In genomic region chr9:125548141-125548540, GRCh38 we compare ENCODE assay signal across 18 cellular contexts.
A peak's percentile ranks its signal among the peaks of the same experiment; 100 is the strongest.
DNase-seq lines count a peak whose midpoint lies in the region; ATAC-seq, FAIRE-seq and TF ChIP-seq lines count a peak whose summit lies in the region.
"Had no signal": no experiment of that assay in that cellular context is flagged by ENCODE, and none has a peak within 500 bp of the region (broad histone marks: within the 10 kb centered on the region; RNA-seq: fewer than 3 reads in every experiment).

No MANE protein-coding gene starts in this region.

- no peaks in the 10 kb centered on the region for H3K9me3 Mint-ChIP-seq in chondrocyte (ENCODE audit: low read depth)
- H3K9me3 Mint-ChIP-seq in neural progenitor cell, result no peaks in the 10 kb centered on the region

- H3K4me1 Mint-ChIP-seq in chondrocyte (ENCODE audit: low read depth), result peaks cover 71% of the 10 kb centered on the region
- H3K4me1 Mint-ChIP-seq in neural progenitor cell, result peaks cover 28% of the 10 kb centered on the region

- H3K4me1 ChIP-seq in HEK293 (ENCODE audit: control insufficient read depth, insufficient read depth, low read length), result peaks cover 24% of the 10 kb centered on the region
- peaks cover 20% of the 10 kb centered on the region for H3K4me1 ChIP-seq in neural progenitor cell
- peaks cover 9 to 12% of the 10 kb centered on the region in 2 donors for H3K4me1 ChIP-seq in kidney (ENCODE audit: control insufficient read depth in 1 of 2, insufficient read depth in 1 of 2, low read depth in 1 of 2, low read length in 2 of 2)

- H3K36me3 ChIP-seq in HEK293 (ENCODE audit: control insufficient read depth in 2 of 2, insufficient read depth in 1 of 2, low read length in 2 of 2) (no peaks in the 10 kb centered on the region), neural progenitor cell (no peaks in the 10 kb centered on the region), kidney (ENCODE audit: control insufficient read depth in 1 of 2, insufficient read depth in 2 of 2, low read length in 2 of 2) (peaks cover 0 to 2% of the 10 kb centered on the region in 2 donors)

- H3K27me3 Mint-ChIP-seq in chondrocyte (ENCODE audit: low read depth), result no peaks in the 10 kb centered on the region
- H3K27me3 Mint-ChIP-seq in neural progenitor cell (ENCODE audit: insufficient read depth, low read depth), result no peaks in the 10 kb centered on the region

- H3K4me3 ChIP-seq in HEK293 (ENCODE audit: low read depth, low read length) (no peak overlapping the region), neural progenitor cell (no peak overlapping the region), kidney (ENCODE audit: low read length in 2 of 2) (no peak overlapping the region)
- H3K4me3 ChIP-seq: SK-N-MC had no signal

- H3K27ac ChIP-seq in HEK293 (ENCODE audit: extremely low read depth, low read depth, low read length), result no peak overlapping the region
- H3K27ac ChIP-seq in neural progenitor cell, result no peak overlapping the region
- H3K27ac ChIP-seq in kidney (ENCODE audit: low read depth in 2 of 2, low read length in 2 of 2), result no peak overlapping the region
- H3K27ac ChIP-seq: RWPE1, SK-N-MC had no signal

- DNase-seq in NCI-H345 (lab: John Stamatoyannopoulos, UW) (peak; percentile 16), NCI-H345 treated with DMSO at 0.1 percent for 48 hours (lab: John Stamatoyannopoulos, UW; ENCODE audit: unreplicated experiment) (no peak), chondrocyte (ENCODE audit: low spot score) (no peak), neural progenitor cell (ENCODE audit: low spot score) (no peak), kidney (no peak)
- no peak for DNase-seq in stimulated activated CD8-positive, alpha-beta memory T cell treated with anti-CD3 and anti-CD28 coated beads, Interleukin-4, amount 100 ng/mL, for 48 hours
- DNase-seq: C1 segment of cervical spinal cord; DMS 273 treated with DMSO at 0.1 percent for 48 hours; GOT3; NCI-H187; NCI-H2171; NCI-H524 treated with DMSO at 0.1 percent for 48 hours; NK-92 treated with Interleukin-12 subunit alpha and Interleukin-12 subunit beta, amount 100 ng/mL, for 24 hours; OCI-M1 had no signal

- no peaks in the 10 kb centered on the region for H4K20me1 ChIP-seq in neural progenitor cell (ENCODE audit: low read depth)

- ATAC-seq in HG02885 (IDR thresholded peaks at IDR 0.05; ENCODE audit: poor library complexity, unreplicated experiment), result no peak

- no peak for TF ChIP-seq CTCF in HEK293 (tag by site-specific recombination; IDR thresholded peaks at IDR 0.05)
- no peak for TF ChIP-seq CTCF in chondrocyte (IDR thresholded peaks at IDR 0.05)
- TF ChIP-seq CTCF in neural progenitor cell (IDR thresholded peaks at IDR 0.05), result no peak
- no peak for TF ChIP-seq CTCF in kidney (IDR thresholded peaks at IDR 0.05; ENCODE audit: borderline replicate concordance, extremely low read depth, insufficient read depth)

- H2AFZ ChIP-seq in neural progenitor cell (replicated peaks), result no peak overlapping the region

- peaks cover 5% of the 10 kb centered on the region for H3K79me2 ChIP-seq in neural progenitor cell (ENCODE audit: low read depth)

- H3K9me3 ChIP-seq in HEK293 (ENCODE audit: control insufficient read depth, insufficient read depth, low read depth, low read length) (no peaks in the 10 kb centered on the region), neural progenitor cell (ENCODE audit: low read depth) (no peaks in the 10 kb centered on the region), kidney (ENCODE audit: control insufficient read depth in 1 of 2, low read length in 2 of 2) (no peaks in the 10 kb centered on the region)

- H3K36me3 Mint-ChIP-seq in chondrocyte (ENCODE audit: low read depth) (no peaks in the 10 kb centered on the region), neural progenitor cell (peaks cover 3% of the 10 kb centered on the region)

- no peaks in the 10 kb centered on the region for H3K27me3 ChIP-seq in neural progenitor cell

- H3K4me3 Mint-ChIP-seq in chondrocyte (ENCODE audit: unreplicated experiment), result no peak overlapping the region
- no peak overlapping the region for H3K4me3 Mint-ChIP-seq in neural progenitor cell

- peak overlapping the region; percentile 57 for H3K4me2 ChIP-seq in neural progenitor cell

- no peak overlapping the region for H3K9ac ChIP-seq in neural progenitor cell
- H3K9ac ChIP-seq in kidney (ENCODE audit: low read length in 2 of 2), result no peak overlapping the region

- H3K27ac Mint-ChIP-seq in chondrocyte (ENCODE audit: unreplicated experiment) (peak overlapping the region; percentile 20), neural progenitor cell (no peak overlapping the region)

- intact Hi-C loops in kidney (cut with DNase I), result no loop called here

- CTCF ChIA-PET in HEK293 (lab: Yijun Ruan, JAX), result interaction anchor here (0.5 to 4.2 kb wide), 4 partner anchors 10 to 943 kb away, joined by 3 to 20 read pairs (median 5); no protein-coding TSS in a partner anchor

- peaks cover 4% of the 10 kb centered on the region for H3F3A ChIP-seq in neural progenitor cell (ENCODE audit: low read depth)

- POLR2A ChIA-PET in HEK293 (lab: Yijun Ruan, JAX), result no interaction called here

- FAIRE-seq in kidney (lab: Jason Lieb, UNC), result no peak

TF ChIP-seq in HEK293, 187 proteins besides CTCF, POLR2A, EP300 and RAD21:
- TF ChIP-seq ZNF302 (tag by site-specific recombination; IDR thresholded peaks at IDR 0.05; ENCODE audit: low read depth), result no peak
- no peak for TF ChIP-seq ZNF266 (tag by site-specific recombination; IDR thresholded peaks at IDR 0.05; ENCODE audit: low read depth)
- TF ChIP-seq ZSCAN18 (tag by site-specific recombination; IDR thresholded peaks at IDR 0.05), result no peak
- peak; percentile 16; the same call in 1 of the 2 replicates for TF ChIP-seq OSR2 (tag by site-specific recombination; IDR thresholded peaks at IDR 0.05)
